ENCODE assay signal across 1 cellular context in the genomic region with DNA sequence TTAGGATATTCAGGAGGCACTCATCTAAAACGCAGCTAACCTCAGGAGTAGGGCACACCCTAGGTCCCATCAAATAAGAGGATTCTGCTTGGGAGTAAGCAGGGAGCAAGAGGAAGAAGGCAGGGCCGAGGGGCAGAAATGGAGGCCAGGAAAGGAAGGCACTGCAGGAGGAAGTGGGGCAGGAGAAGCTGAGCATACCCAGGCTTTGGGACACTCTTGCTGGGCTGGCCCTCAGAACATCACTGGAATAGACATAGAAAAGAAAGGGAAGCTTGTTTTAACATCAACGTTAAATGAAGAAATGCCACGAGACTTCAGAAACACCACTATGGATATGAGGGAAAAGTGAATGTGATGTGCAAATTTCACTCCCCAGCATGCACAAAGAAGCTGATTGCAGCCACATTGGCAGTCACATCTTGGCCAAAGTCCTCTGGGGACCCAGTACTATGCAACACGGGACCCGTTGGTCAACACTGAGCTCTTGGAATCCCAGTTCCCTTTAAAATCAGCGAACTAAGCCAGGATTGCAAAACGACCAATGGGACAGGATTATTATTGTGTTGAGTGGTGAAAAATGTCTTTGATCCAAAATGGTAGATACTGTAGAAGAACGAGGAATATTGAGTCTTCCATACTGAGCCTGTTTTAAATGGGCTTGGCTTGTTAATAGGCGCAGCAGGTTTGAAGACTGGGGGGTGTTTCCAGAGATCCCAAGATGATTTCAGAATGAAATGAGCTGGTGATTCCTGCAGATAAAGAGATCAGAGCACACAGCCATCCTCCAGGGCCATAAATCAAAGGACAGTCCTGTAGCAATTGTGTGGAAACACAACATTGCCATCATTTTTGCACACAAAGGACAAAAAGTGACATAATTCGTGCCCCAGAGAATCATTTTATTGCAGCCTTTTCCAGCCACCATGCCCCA.
TF ChIP-seq lines count a peak whose summit lies in the region.

No MANE protein-coding gene starts in this region.

TF ChIP-seq in HepG2, 621 proteins besides CTCF, POLR2A, EP300 and RAD21 (continued from another document and continues in another):
- TF ChIP-seq MZF1 (CRISPR knock-in tag; IDR thresholded peaks at IDR 0.05; ENCODE audit: borderline replicate concordance): no peak
- TF ChIP-seq ZNF549 (CRISPR knock-in tag; IDR thresholded peaks at IDR 0.05): no peak
- no peak for TF ChIP-seq ZNF747 (CRISPR knock-in tag; IDR thresholded peaks at IDR 0.05; ENCODE audit: borderline replicate concordance)
- TF ChIP-seq MAF1 (CRISPR knock-in tag; IDR thresholded peaks at IDR 0.05; ENCODE audit: borderline replicate concordance): no peak
- no peak for TF ChIP-seq U2AF1 (optimal IDR thresholded peaks at IDR 0.05; ENCODE audit: low read depth, low read length)
- TF ChIP-seq, protein P1, sequence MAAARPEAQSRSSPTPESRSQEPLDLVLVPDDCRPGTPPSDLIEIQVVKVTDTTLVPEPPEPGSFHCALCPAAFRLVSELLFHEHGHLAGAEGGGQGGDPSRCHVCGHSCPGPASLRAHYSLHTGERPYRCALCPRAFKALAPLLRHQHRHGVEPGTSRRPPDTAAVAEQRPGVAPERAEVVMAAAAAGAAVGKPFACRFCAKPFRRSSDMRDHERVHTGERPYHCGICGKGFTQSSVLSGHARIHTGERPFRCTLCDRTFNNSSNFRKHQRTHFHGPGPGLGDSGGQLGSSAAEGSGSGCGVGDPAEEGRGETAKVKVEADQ (CRISPR knock-in tag; IDR thresholded peaks at IDR 0.05; ENCODE audit: borderline replicate concordance): no peak; the same call in 1 of the 2 replicates
- no peak for TF ChIP-seq DNMT1 (CRISPR knock-in tag; IDR thresholded peaks at IDR 0.05)
- no peak for TF ChIP-seq RFX5 (IDR thresholded peaks at IDR 0.05; ENCODE audit: low read depth, low read length)
- no peak for TF ChIP-seq U2AF2 (IDR thresholded peaks at IDR 0.05; ENCODE audit: low read depth, low read length)
- no peak for TF ChIP-seq ZNF639 (CRISPR knock-in tag; conservative IDR thresholded peaks at IDR 0.05)
- TF ChIP-seq XRCC5 (optimal IDR thresholded peaks at IDR 0.05; ENCODE audit: low read length): no peak
- no peak for TF ChIP-seq ZNF546 (CRISPR knock-in tag; conservative IDR thresholded peaks at IDR 0.05)
- TF ChIP-seq ZNF619 (CRISPR knock-in tag; IDR thresholded peaks at IDR 0.05): 0 out of 2 replicates have a peak, but pooled peaks have one; percentile 52
- no peak for TF ChIP-seq THAP8 (CRISPR knock-in tag; IDR thresholded peaks at IDR 0.05; ENCODE audit: borderline replicate concordance)
- peak; percentile 66; the same call in 1 of the 2 replicates for TF ChIP-seq ZNF264 (CRISPR knock-in tag; IDR thresholded peaks at IDR 0.05)
- peak; percentile 61 for TF ChIP-seq KAT8 (CRISPR knock-in tag; IDR thresholded peaks at IDR 0.05)
- no peak for TF ChIP-seq MAZ (IDR thresholded peaks at IDR 0.05; ENCODE audit: borderline replicate concordance, low read depth, low read length)
- TF ChIP-seq MAZ (CRISPR knock-in tag; IDR thresholded peaks at IDR 0.05; ENCODE audit: low read depth): no peak
- TF ChIP-seq ZBTB3 (CRISPR knock-in tag; IDR thresholded peaks at IDR 0.05; ENCODE audit: borderline replicate concordance, low read depth): no peak
- TF ChIP-seq HDAC1 (CRISPR knock-in tag; IDR thresholded peaks at IDR 0.05): peak; percentile 70
- no peak for TF ChIP-seq ATM (IDR thresholded peaks at IDR 0.05; ENCODE audit: borderline replicate concordance)
- no peak for TF ChIP-seq ZFP37 (CRISPR knock-in tag; IDR thresholded peaks at IDR 0.05; ENCODE audit: borderline replicate concordance)
- no peak for TF ChIP-seq ZNF3 (CRISPR knock-in tag; IDR thresholded peaks at IDR 0.05)
- TF ChIP-seq IRF1 (CRISPR knock-in tag; IDR thresholded peaks at IDR 0.05; ENCODE audit: low read depth): no peak
- TF ChIP-seq ZFP1 (CRISPR knock-in tag; IDR thresholded peaks at IDR 0.05): peak; percentile 59; the same call in 1 of the 2 replicates
- TF ChIP-seq ZSCAN31 (CRISPR knock-in tag; IDR thresholded peaks at IDR 0.05; ENCODE audit: low read depth): no peak
- no peak for TF ChIP-seq CENPT (CRISPR knock-in tag; IDR thresholded peaks at IDR 0.05; ENCODE audit: low read depth)
- TF ChIP-seq RFXANK (CRISPR knock-in tag; IDR thresholded peaks at IDR 0.05): 0 out of 2 replicates have a peak, but pooled peaks have one; percentile 47
- TF ChIP-seq ZNF256 (CRISPR knock-in tag; conservative IDR thresholded peaks at IDR 0.05): no peak
- TF ChIP-seq, protein P2, sequence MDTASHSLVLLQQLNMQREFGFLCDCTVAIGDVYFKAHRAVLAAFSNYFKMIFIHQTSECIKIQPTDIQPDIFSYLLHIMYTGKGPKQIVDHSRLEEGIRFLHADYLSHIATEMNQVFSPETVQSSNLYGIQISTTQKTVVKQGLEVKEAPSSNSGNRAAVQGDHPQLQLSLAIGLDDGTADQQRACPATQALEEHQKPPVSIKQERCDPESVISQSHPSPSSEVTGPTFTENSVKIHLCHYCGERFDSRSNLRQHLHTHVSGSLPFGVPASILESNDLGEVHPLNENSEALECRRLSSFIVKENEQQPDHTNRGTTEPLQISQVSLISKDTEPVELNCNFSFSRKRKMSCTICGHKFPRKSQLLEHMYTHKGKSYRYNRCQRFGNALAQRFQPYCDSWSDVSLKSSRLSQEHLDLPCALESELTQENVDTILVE (CRISPR knock-in tag; IDR thresholded peaks at IDR 0.05): peak; percentile 28; the same call in 1 of the 2 replicates
- TF ChIP-seq MLXIP (CRISPR knock-in tag; IDR thresholded peaks at IDR 0.05; ENCODE audit: borderline replicate concordance): 0 out of 2 replicates have a peak, but pooled peaks have one; percentile 42
- no peak for TF ChIP-seq NONO (IDR thresholded peaks at IDR 0.05)
- TF ChIP-seq NONO (CRISPR knock-in tag; conservative IDR thresholded peaks at IDR 0.05): no peak
- TF ChIP-seq XBP1 (CRISPR knock-in tag; IDR thresholded peaks at IDR 0.05): no peak
- TF ChIP-seq ARNT (IDR thresholded peaks at IDR 0.05): no peak
- TF ChIP-seq RFX1 (IDR thresholded peaks at IDR 0.05): no peak
- no peak for TF ChIP-seq ZNF703 (CRISPR knock-in tag; IDR thresholded peaks at IDR 0.05; ENCODE audit: borderline replicate concordance)
- TF ChIP-seq RBAK (CRISPR knock-in tag; IDR thresholded peaks at IDR 0.05): no peak
- no peak for TF ChIP-seq MEIS1 (CRISPR knock-in tag; IDR thresholded peaks at IDR 0.05; ENCODE audit: borderline replicate concordance)
- no peak for TF ChIP-seq ZNF225 (CRISPR knock-in tag; IDR thresholded peaks at IDR 0.05)
- TF ChIP-seq BATF2 (CRISPR knock-in tag; IDR thresholded peaks at IDR 0.05): no peak
- peak; percentile 66 for TF ChIP-seq CREM (IDR thresholded peaks at IDR 0.05)
- TF ChIP-seq CREM (CRISPR knock-in tag; IDR thresholded peaks at IDR 0.05): no peak
- no peak for TF ChIP-seq SP2 (CRISPR knock-in tag; IDR thresholded peaks at IDR 0.05)
- TF ChIP-seq ZFP41 (CRISPR knock-in tag; IDR thresholded peaks at IDR 0.05; ENCODE audit: borderline replicate concordance): no peak
- TF ChIP-seq, protein P3, sequence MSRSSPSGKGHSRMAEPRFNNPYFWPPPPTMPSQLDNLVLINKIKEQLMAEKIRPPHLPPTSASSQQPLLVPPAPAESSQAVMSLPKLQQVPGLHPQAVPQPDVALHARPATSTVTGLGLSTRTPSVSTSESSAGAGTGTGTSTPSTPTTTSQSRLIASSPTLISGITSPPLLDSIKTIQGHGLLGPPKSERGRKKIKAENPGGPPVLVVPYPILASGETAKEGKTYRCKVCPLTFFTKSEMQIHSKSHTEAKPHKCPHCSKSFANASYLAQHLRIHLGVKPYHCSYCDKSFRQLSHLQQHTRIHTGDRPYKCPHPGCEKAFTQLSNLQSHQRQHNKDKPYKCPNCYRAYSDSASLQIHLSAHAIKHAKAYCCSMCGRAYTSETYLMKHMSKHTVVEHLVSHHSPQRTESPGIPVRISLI (CRISPR knock-in tag; IDR thresholded peaks at IDR 0.05; ENCODE audit: borderline replicate concordance): no peak
- TF ChIP-seq IRF2 (CRISPR knock-in tag; IDR thresholded peaks at IDR 0.05): peak; percentile 82; the same call in 1 of the 2 replicates
- no peak for TF ChIP-seq KLF11 (CRISPR knock-in tag; IDR thresholded peaks at IDR 0.05)
- peak; percentile 52 for TF ChIP-seq NR2F6 (IDR thresholded peaks at IDR 0.05)
- TF ChIP-seq NR2F6 (CRISPR knock-in tag; IDR thresholded peaks at IDR 0.05): peak; percentile 72
- TF ChIP-seq STAG1 (CRISPR knock-in tag; IDR thresholded peaks at IDR 0.05): peak; percentile 45; the same call in 1 of the 2 replicates
- TF ChIP-seq PRMT3 (CRISPR knock-in tag; IDR thresholded peaks at IDR 0.05; ENCODE audit: borderline replicate concordance, low read depth): no peak
- TF ChIP-seq PRPF4 (IDR thresholded peaks at IDR 0.05; ENCODE audit: low read depth, low read length, poor library complexity, severe bottlenecking): no peak
- no peak for TF ChIP-seq ZNF484 (CRISPR knock-in tag; IDR thresholded peaks at IDR 0.05; ENCODE audit: borderline replicate concordance, low read depth)
- TF ChIP-seq NR2C2 (CRISPR knock-in tag; IDR thresholded peaks at IDR 0.05; ENCODE audit: borderline replicate concordance): 0 out of 2 replicates have a peak, but pooled peaks have one; percentile 49
- TF ChIP-seq REXO4 (CRISPR knock-in tag; IDR thresholded peaks at IDR 0.05; ENCODE audit: borderline replicate concordance): no peak
- peak; percentile 60; the same call in 1 of the 2 replicates for TF ChIP-seq ZNF792 (CRISPR knock-in tag; IDR thresholded peaks at IDR 0.05)
- TF ChIP-seq ZNF580 (CRISPR knock-in tag; IDR thresholded peaks at IDR 0.05; ENCODE audit: borderline replicate concordance, low read depth): no peak
- TF ChIP-seq ZNF274 (CRISPR knock-in tag; IDR thresholded peaks at IDR 0.05): no peak
- no peak for TF ChIP-seq SOX6 (IDR thresholded peaks at IDR 0.05)
- peak; percentile 85 for TF ChIP-seq SOX6 (CRISPR knock-in tag; IDR thresholded peaks at IDR 0.05)
- peak; percentile 39; the same call in 1 of the 2 replicates for TF ChIP-seq MEF2D (CRISPR knock-in tag; IDR thresholded peaks at IDR 0.05)
- no peak for TF ChIP-seq ZNF30 (CRISPR knock-in tag; IDR thresholded peaks at IDR 0.05)
- TF ChIP-seq, protein P4, sequence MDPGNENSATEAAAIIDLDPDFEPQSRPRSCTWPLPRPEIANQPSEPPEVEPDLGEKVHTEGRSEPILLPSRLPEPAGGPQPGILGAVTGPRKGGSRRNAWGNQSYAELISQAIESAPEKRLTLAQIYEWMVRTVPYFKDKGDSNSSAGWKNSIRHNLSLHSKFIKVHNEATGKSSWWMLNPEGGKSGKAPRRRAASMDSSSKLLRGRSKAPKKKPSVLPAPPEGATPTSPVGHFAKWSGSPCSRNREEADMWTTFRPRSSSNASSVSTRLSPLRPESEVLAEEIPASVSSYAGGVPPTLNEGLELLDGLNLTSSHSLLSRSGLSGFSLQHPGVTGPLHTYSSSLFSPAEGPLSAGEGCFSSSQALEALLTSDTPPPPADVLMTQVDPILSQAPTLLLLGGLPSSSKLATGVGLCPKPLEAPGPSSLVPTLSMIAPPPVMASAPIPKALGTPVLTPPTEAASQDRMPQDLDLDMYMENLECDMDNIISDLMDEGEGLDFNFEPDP (CRISPR knock-in tag; conservative IDR thresholded peaks at IDR 0.05): no peak
- no peak for TF ChIP-seq RFX3 (CRISPR knock-in tag; IDR thresholded peaks at IDR 0.05)
